Comparison of ENCODE assay signal across 26 cellular contexts in the genomic region with DNA sequence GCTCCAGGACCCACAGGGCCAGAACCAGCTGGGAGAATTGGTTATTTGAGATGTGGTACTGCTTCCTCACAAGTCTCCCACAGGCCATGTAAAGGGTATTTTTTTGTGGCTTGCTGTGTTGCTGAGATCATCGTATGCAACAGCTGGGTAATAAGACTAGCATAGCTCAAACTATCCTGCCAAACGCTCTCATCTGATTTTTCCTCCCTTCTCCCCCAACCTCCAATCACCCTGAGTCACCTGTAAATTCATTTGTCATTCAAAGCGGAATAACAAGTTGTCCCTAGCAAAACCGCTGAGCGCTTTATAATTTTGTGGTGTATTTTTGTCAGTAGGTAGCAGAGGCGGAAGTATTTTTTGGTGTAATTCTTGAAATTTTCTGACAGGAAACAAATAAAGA.
"Had no signal": no experiment of that assay in that cellular context is flagged by ENCODE, and none has a peak within 500 bp of the region (broad histone marks: within the 10 kb centered on the region; RNA-seq: fewer than 3 reads in every experiment).

No MANE protein-coding gene starts in this region.

- DNase-seq: dermis blood vessel endothelial cell; dorsolateral prefrontal cortex; effector CD4-positive, alpha-beta T cell; effector memory CD4-positive, alpha-beta T cell; erythroblast; esophagus squamous epithelium; foreskin fibroblast; foreskin melanocyte; gastrocnemius medialis; glutamatergic neuron; heart right ventricle; hippocampal formation; left cardiac atrium; left lung; left ventricle myocardium superior; mammary epithelial cell; midbrain; naive thymus-derived CD4-positive, alpha-beta T cell had no signal

- H3K4me3 ChIP-seq: coronary artery, dorsolateral prefrontal cortex, esophagus squamous epithelium, gastrocnemius medialis, heart right ventricle, left lung, lung had no signal

- ATAC-seq: esophagus mucosa; gastrocnemius medialis; heart right ventricle; left cardiac atrium; left lung; left ventricle myocardium superior; naive thymus-derived CD4-positive, alpha-beta T cell had no signal

- FAIRE-seq: colon, endometrium, islet of Langerhans, keratinocyte had no signal

- H3K36me3 ChIP-seq: esophagus squamous epithelium, gastrocnemius medialis, heart right ventricle, left lung had no signal

- H3K27ac ChIP-seq: coronary artery, epithelial cell of prostate, esophagus squamous epithelium, gastrocnemius medialis, heart right ventricle, left lung had no signal

- H3K9me3 ChIP-seq: esophagus squamous epithelium, gastrocnemius medialis, heart right ventricle, left lung had no signal

- H3K27me3 ChIP-seq: dorsolateral prefrontal cortex, gastrocnemius medialis, left lung had no signal

- H3K4me1 ChIP-seq: esophagus squamous epithelium, gastrocnemius medialis, heart right ventricle, left lung had no signal
